Comparison of ENCODE assay signal across 14 cellular contexts in genomic region chr17:64069143-64069542, GRCh38. TPM values are rescaled to one million over a fixed set of nuclear protein-coding genes. Genes with fewer than 3 reads are reported as not detected.
DNase-seq lines count a peak whose midpoint lies in the region; ATAC-seq lines count a peak whose summit lies in the region.
"Had no signal": no experiment of that assay in that cellular context is flagged by ENCODE, and none has a peak within 500 bp of the region (broad histone marks: within the 10 kb centered on the region; RNA-seq: fewer than 3 reads in every experiment).

No MANE protein-coding gene starts in this region.

- no peaks in the 10 kb centered on the region for H3K27me3 ChIP-seq in BLaER1
- H3K27me3 ChIP-seq in CD8-positive, alpha-beta memory T cell (ENCODE audit: insufficient read depth, low read length, poor library complexity, severe bottlenecking), result no peaks in the 10 kb centered on the region
- H3K27me3 ChIP-seq: BE2C had no signal

- POLR2A ChIA-PET in CD8-positive, alpha-beta memory T cell (lab: Charles Lee), result no interaction called here
- POLR2A ChIA-PET in activated CD4-positive, alpha-beta memory T cell treated with anti-CD3 and anti-CD28 coated beads for 36 hours (lab: Charles Lee), result no interaction called here
- POLR2A ChIA-PET in activated CD4-positive, alpha-beta T cell treated with anti-CD3 and anti-CD28 coated beads for 36 hours (lab: Charles Lee), result no interaction called here

- H3K4me2 ChIP-seq in BLaER1, result no peak overlapping the region
- H3K4me2 ChIP-seq: A549 had no signal

- no peak for ATAC-seq in activated CD4-positive, alpha-beta T cell treated with anti-CD3 and anti-CD28 coated beads for 36 hours
- ATAC-seq in GM19328 (IDR thresholded peaks at IDR 0.05; ENCODE audit: unreplicated experiment), result no peak
- ATAC-seq: A549, HepG2 had no signal

- peaks cover 42% of the 10 kb centered on the region for H3K9me3 ChIP-seq in BLaER1
- H3K9me3 ChIP-seq in CD8-positive, alpha-beta memory T cell (ENCODE audit: low read length), result peaks cover 14% of the 10 kb centered on the region
- H3K9me3 ChIP-seq: BE2C had no signal

- peaks cover 58 to 88% (median 77%) of the 10 kb centered on the region in 3 donors for H3K36me3 Mint-ChIP-seq in CD8-positive, alpha-beta memory T cell
- peaks cover 86% of the 10 kb centered on the region for H3K36me3 Mint-ChIP-seq in activated CD4-positive, alpha-beta memory T cell treated with anti-CD3 and anti-CD28 coated beads for 36 hours
- H3K36me3 Mint-ChIP-seq in immature natural killer cell, result peaks cover 69 to 78% (median 71%) of the 10 kb centered on the region in 3 donors
- peaks cover 76% of the 10 kb centered on the region for H3K36me3 Mint-ChIP-seq in activated CD4-positive, alpha-beta T cell treated with anti-CD3 and anti-CD28 coated beads for 36 hours (ENCODE audit: low read depth)

- intact Hi-C loops in activated CD4-positive, alpha-beta memory T cell treated with anti-CD3 and anti-CD28 coated beads for 36 hours (cut with micrococcal nuclease), result loop anchor here (10.0 kb wide), 1 partner anchor 436 kb away; the partner anchor contains the start of genes CEP95 and DDX5
- intact Hi-C loops in activated CD4-positive, alpha-beta T cell treated with anti-CD3 and anti-CD28 coated beads for 36 hours (cut with DNase I, micrococcal nuclease), result no loop called here

- peaks cover 65% of the 10 kb centered on the region for H3K36me3 ChIP-seq in BLaER1
- peaks cover 52% of the 10 kb centered on the region for H3K36me3 ChIP-seq in CD8-positive, alpha-beta memory T cell (ENCODE audit: insufficient read depth, low read length)
- H3K36me3 ChIP-seq: BE2C had no signal

- CTCF ChIA-PET in CD8-positive, alpha-beta memory T cell (lab: Charles Lee), result interaction anchor here (1.2 kb wide), 1 partner anchor 44 kb away, joined by 4 read pairs; no protein-coding TSS in a partner anchor
- CTCF ChIA-PET in activated CD4-positive, alpha-beta memory T cell treated with anti-CD3 and anti-CD28 coated beads for 36 hours (lab: Charles Lee), result interaction anchor here (0.7 to 10.4 kb wide), 4 partner anchors 9 to 220 kb away, joined by 3 to 193 read pairs (median 4); partner anchors contain the start of gene ERN1
- CTCF ChIA-PET in activated CD4-positive, alpha-beta T cell treated with anti-CD3 and anti-CD28 coated beads for 36 hours (lab: Charles Lee), result interaction anchor here (0.6 to 10.6 kb wide), 6 partner anchors 11 to 241 kb away, joined by 3 to 172 read pairs (median 4); partner anchors contain the start of gene ERN1

- H4K20me1 ChIP-seq in BLaER1, result no peaks in the 10 kb centered on the region

- peak overlapping the region; percentile 24; the same call in 1 of the 2 replicates for H3K4me3 ChIP-seq in BLaER1
- no peak overlapping the region for H3K4me3 ChIP-seq in CD8-positive, alpha-beta memory T cell (ENCODE audit: low read length)
- H3K4me3 ChIP-seq: A549 had no signal

- H3K27me3 Mint-ChIP-seq in CD8-positive, alpha-beta memory T cell, result peaks cover 0 to 1% of the 10 kb centered on the region in 2 donors
- no peaks in the 10 kb centered on the region for H3K27me3 Mint-ChIP-seq in activated CD4-positive, alpha-beta memory T cell treated with anti-CD3 and anti-CD28 coated beads for 36 hours
- H3K27me3 Mint-ChIP-seq in immature natural killer cell (ENCODE audit: low read depth in 3 of 3), result peaks cover 4 to 20% (median 16%) of the 10 kb centered on the region in 3 donors
- H3K27me3 Mint-ChIP-seq in activated CD4-positive, alpha-beta T cell treated with anti-CD3 and anti-CD28 coated beads for 36 hours, result no peaks in the 10 kb centered on the region

- no peak overlapping the region for H3K9ac ChIP-seq in BLaER1

- H3K4me1 ChIP-seq in BLaER1, result peaks cover 17% of the 10 kb centered on the region
- peaks cover 40% of the 10 kb centered on the region for H3K4me1 ChIP-seq in CD8-positive, alpha-beta memory T cell (ENCODE audit: insufficient read depth, low read length)
- H3K4me1 ChIP-seq: BE2C had no signal

- H3K4me1 Mint-ChIP-seq in CD8-positive, alpha-beta memory T cell, result peaks cover 6 to 45% (median 42%) of the 10 kb centered on the region in 3 donors
- peaks cover 41% of the 10 kb centered on the region for H3K4me1 Mint-ChIP-seq in activated CD4-positive, alpha-beta memory T cell treated with anti-CD3 and anti-CD28 coated beads for 36 hours (ENCODE audit: low read depth)
- H3K4me1 Mint-ChIP-seq in immature natural killer cell, result peaks cover 42 to 50% of the 10 kb centered on the region in 2 donors
- peaks cover 38% of the 10 kb centered on the region for H3K4me1 Mint-ChIP-seq in activated CD4-positive, alpha-beta T cell treated with anti-CD3 and anti-CD28 coated beads for 36 hours

- H3K9me3 Mint-ChIP-seq in CD8-positive, alpha-beta memory T cell, result peaks cover 6 to 24% (median 20%) of the 10 kb centered on the region in 5 donors
- peaks cover 24% of the 10 kb centered on the region for H3K9me3 Mint-ChIP-seq in activated CD4-positive, alpha-beta memory T cell treated with anti-CD3 and anti-CD28 coated beads for 36 hours
- peaks cover 0 to 19% (median 13%) of the 10 kb centered on the region in 6 donors for H3K9me3 Mint-ChIP-seq in immature natural killer cell
- H3K9me3 Mint-ChIP-seq in activated CD4-positive, alpha-beta T cell treated with anti-CD3 and anti-CD28 coated beads for 36 hours (ENCODE audit: low read depth), result peaks cover 19% of the 10 kb centered on the region

- H3K27ac ChIP-seq in BLaER1, result no peak overlapping the region
- no peak overlapping the region for H3K27ac ChIP-seq in CD8-positive, alpha-beta memory T cell (ENCODE audit: low read depth, low read length)
- H3K27ac ChIP-seq: A549 had no signal

- no peak for DNase-seq in CD8-positive, alpha-beta memory T cell
- DNase-seq in activated CD4-positive, alpha-beta memory T cell treated with anti-CD3 and anti-CD28 coated beads for 36 hours, result no peak
- DNase-seq in immature natural killer cell, result no peak
- DNase-seq in A172 (ENCODE audit: low spot score), result no peak
- no peak for DNase-seq in activated CD4-positive, alpha-beta T cell treated with anti-CD3 and anti-CD28 coated beads for 36 hours
- DNase-seq: BE2C, DMS53, GF-D8, HCEC 1CT had no signal

- no peak overlapping the region for H3K4me3 Mint-ChIP-seq in CD8-positive, alpha-beta memory T cell
- H3K4me3 Mint-ChIP-seq in activated CD4-positive, alpha-beta memory T cell treated with anti-CD3 and anti-CD28 coated beads for 36 hours, result no peak overlapping the region
- no peak overlapping the region for H3K4me3 Mint-ChIP-seq in immature natural killer cell
- H3K4me3 Mint-ChIP-seq in activated CD4-positive, alpha-beta T cell treated with anti-CD3 and anti-CD28 coated beads for 36 hours, result no peak overlapping the region
- H3K4me3 Mint-ChIP-seq: CD14-positive monocyte had no signal

- H3K27ac Mint-ChIP-seq in CD8-positive, alpha-beta memory T cell, result peak overlapping the region in 6 of 8 donors; percentile 12 to 98 (median 82)
- peak overlapping the region; percentile 15 for H3K27ac Mint-ChIP-seq in activated CD4-positive, alpha-beta memory T cell treated with anti-CD3 and anti-CD28 coated beads for 36 hours
- H3K27ac Mint-ChIP-seq in immature natural killer cell, result peak overlapping the region; percentile 22 to 100 (median 98)
- no peak overlapping the region for H3K27ac Mint-ChIP-seq in activated CD4-positive, alpha-beta T cell treated with anti-CD3 and anti-CD28 coated beads for 36 hours

RNA-seq across cellular contexts. Expression of gene ICAM2, which starts 48.7 kb away (rescaled TPM):
- 10 to 100 TPM; 77.4 to 80.7 TPM for total RNA-seq in CD8-positive, alpha-beta memory T cell
- 301 TPM for polyA plus RNA-seq in CD8-positive, alpha-beta memory T cell
- total RNA-seq in activated CD4-positive, alpha-beta memory T cell treated with anti-CD3 and anti-CD28 coated beads for 36 hours, result 10 to 100 TPM; 65.0 to 66.7 TPM
- polyA plus RNA-seq in immature natural killer cell, result 100 to 1,000 TPM; 327 to 535 (median 329) TPM
- total RNA-seq in A172 (2014; rRNA removed; shearing (Covaris generic)), result 0.17 and 0.22 TPM in 2 replicates
- 10 to 100 TPM; 46.6 to 49.0 TPM for total RNA-seq in activated CD4-positive, alpha-beta T cell treated with anti-CD3 and anti-CD28 coated beads for 36 hours
- polyA plus RNA-seq: A549 had no signal

Comparison
In these comparisons a context has a peak if more than half of its experiments do, and no peak if none do; other contexts are left out.
1. RNA of gene ICAM2, which starts 48.7 kb away (total RNA-seq): 77.4 to 80.7 TPM in CD8-positive, alpha-beta memory T cell, 65.0 to 66.7 TPM in activated CD4-positive, alpha-beta memory T cell treated with anti-CD3 and anti-CD28 coated beads for 36 hours and 46.6 to 49.0 TPM in activated CD4-positive, alpha-beta T cell treated with anti-CD3 and anti-CD28 coated beads for 36 hours; 0.17 to 0.22 TPM in A172; every median in the first group is over 10 times any median in the second.